8 cellular contexts compared by ENCODE assay signal in genomic region chr19:53037101-53038097, GRCh38. TPM values are rescaled to one million over a fixed set of nuclear protein-coding genes. Genes with fewer than 3 reads are reported as not detected.
DNase-seq lines count a peak whose midpoint lies in the region; ATAC-seq and TF ChIP-seq lines count a peak whose summit lies in the region.

No MANE protein-coding gene starts in this region.

- ATAC-seq in HG02852 (IDR thresholded peaks at IDR 0.05; ENCODE audit: unreplicated experiment) (no peak), HG03432 (IDR thresholded peaks at IDR 0.05; ENCODE audit: unreplicated experiment) (no peak), GM19351 (IDR thresholded peaks at IDR 0.05; ENCODE audit: unreplicated experiment) (no peak)

- no peaks in the 10 kb centered on the region for H3K27me3 Mint-ChIP-seq in osteocyte (ENCODE audit: unreplicated experiment)

- H3K36me3 Mint-ChIP-seq in osteocyte (ENCODE audit: unreplicated experiment): peaks cover 2% of the 10 kb centered on the region

- H3K4me1 Mint-ChIP-seq in osteocyte (ENCODE audit: unreplicated experiment): peaks cover 10% of the 10 kb centered on the region

- no peak for TF ChIP-seq CTCF in WI38 (IDR thresholded peaks at IDR 0.05; ENCODE audit: low read depth, low read length)
- no peak for TF ChIP-seq CTCF in foreskin fibroblast (IDR thresholded peaks at IDR 0.05; ENCODE audit: low read depth, low read length)
- no peak for TF ChIP-seq CTCF in osteocyte (IDR thresholded peaks at IDR 0.05)

- H3K9me3 Mint-ChIP-seq in osteocyte (ENCODE audit: unreplicated experiment): peaks cover 21% of the 10 kb centered on the region

- DNase-seq in DMS114 treated with DMSO at 0.1 percent for 48 hours (lab: John Stamatoyannopoulos, UW; ENCODE audit: unreplicated experiment) (peak; percentile 58), foreskin fibroblast (peak; percentile 58 to 88), osteocyte (ENCODE audit: extremely low spot score, unreplicated experiment) (peak; percentile 90), NOMO-1 (lab: John Stamatoyannopoulos, UW; ENCODE audit: unreplicated experiment in 2 of 2) (no peak)

- H3K27ac Mint-ChIP-seq in osteocyte (ENCODE audit: unreplicated experiment): peak overlapping the region; percentile 58

- H3K4me3 ChIP-seq in WI38 (ENCODE audit: low read depth, low read length) (peak overlapping the region; percentile 70), foreskin fibroblast (ENCODE audit: low read depth in 1 of 2, low read length in 2 of 2) (peak overlapping the region; percentile 55 to 70)

- H3K4me3 Mint-ChIP-seq in osteocyte (ENCODE audit: unreplicated experiment): peak overlapping the region; percentile 87

RNA-seq across cellular contexts. Expression of gene ERVV-2, which starts 7.1 kb away (rescaled TPM):
- total RNA-seq in osteocyte: not detected in 2 replicates

RNA-seq across cellular contexts. Expression of gene ERVV-1, which starts 23.7 kb away (rescaled TPM):
- total RNA-seq in osteocyte: not detected in 2 replicates

Comparison
In these comparisons a context has a peak if more than half of its experiments do, and no peak if none do; other contexts are left out.
1. DNase-seq: peak in DMS114 treated with DMSO at 0.1 percent for 48 hours (single experiment), foreskin fibroblast (2 of 2) and osteocyte (single experiment); none in NOMO-1 (0 of 2).